31 cellular contexts compared by ENCODE assay signal in the genomic region with DNA sequence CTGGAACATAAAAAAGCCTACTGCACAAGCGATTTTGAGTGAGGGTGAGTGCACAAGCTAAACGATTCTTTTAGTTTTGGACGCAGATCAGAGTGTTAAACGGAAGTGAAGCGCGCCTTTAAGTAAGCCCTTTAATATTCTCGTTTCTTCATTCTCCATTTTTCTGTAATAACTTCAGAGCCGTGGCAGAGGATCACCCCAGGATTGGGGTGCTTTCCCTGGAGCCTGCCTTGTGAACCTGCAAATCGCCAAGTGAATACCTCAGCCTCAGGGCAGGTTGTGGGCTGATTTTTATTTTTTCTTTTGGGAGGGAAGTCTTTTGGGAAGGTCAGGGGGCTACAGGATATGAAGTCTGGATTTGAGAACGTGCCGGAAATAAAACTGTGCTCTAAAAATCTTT. TPM values are rescaled to one million over a fixed set of nuclear protein-coding genes. Genes with fewer than 3 reads are reported as not detected.
"Had no signal": no experiment of that assay in that cellular context is flagged by ENCODE, and none has a peak within 500 bp of the region (broad histone marks: within the 10 kb centered on the region; RNA-seq: fewer than 3 reads in every experiment).

No MANE protein-coding gene starts in this region.

- ATAC-seq: activated naive CD8-positive, alpha-beta T cell treated with anti-CD3 and anti-CD28 coated beads, Interleukin-2, amount 50 U/mL, for 24 hours; esophagus mucosa; left cardiac atrium; naive thymus-derived CD8-positive, alpha-beta T cell; right lobe of liver; upper lobe of right lung had no signal

- FAIRE-seq: keratinocyte, TTC549 had no signal

- H3K4me3 ChIP-seq: neural progenitor cell, right lobe of liver, stomach, tibial artery, upper lobe of right lung had no signal

- H3K9me3 ChIP-seq: right lobe of liver, tibial artery, upper lobe of right lung had no signal

- H3K27me3 Mint-ChIP-seq: memory B cell had no signal

- H3K9ac ChIP-seq: neural progenitor cell had no signal

- H2AFZ ChIP-seq: neural progenitor cell had no signal

- H3K36me3 ChIP-seq: neural progenitor cell, right lobe of liver, stomach, tibial artery, upper lobe of right lung, WERI-Rb-1 had no signal

- H3K4me3 Mint-ChIP-seq: activated CD4-positive, alpha-beta memory T cell treated with anti-CD3 and anti-CD28 coated beads for 36 hours; activated naive CD8-positive, alpha-beta T cell treated with anti-CD3 and anti-CD28 coated beads, Interleukin-2, amount 50 U/mL, for 24 hours; activated T-cell treated with anti-CD3 and anti-CD28 coated beads, Interleukin-2, amount 50 U/mL, for 24 hours; endodermal cell; T-helper 1 cell treated with Interleukin-12 subunit alpha and Interleukin-12 subunit beta and Interleukin-4 antibody, amounts not matched to agents 30 μg/mL and 1 μg/mL, for 36 hours had no signal

- H3K27ac Mint-ChIP-seq: activated CD4-positive, alpha-beta memory T cell treated with anti-CD3 and anti-CD28 coated beads for 36 hours; activated CD4-positive, alpha-beta T cell treated with anti-CD3 and anti-CD28 coated beads, Interleukin-2, amount 10 ng/mL, durations not matched to agents 24 days and 14 days; activated naive CD4-positive, alpha-beta T cell treated with anti-CD3 and anti-CD28 coated beads, Interleukin-2, amount 50 U/mL, for 24 hours; activated naive CD8-positive, alpha-beta T cell treated with anti-CD3 and anti-CD28 coated beads, Interleukin-2, amount 50 U/mL, for 24 hours; activated T-cell treated with anti-CD3 and anti-CD28 coated beads, Interleukin-2, amount 50 U/mL, for 24 hours; endodermal cell; neural progenitor cell; T-helper 1 cell treated with Interleukin-12 subunit alpha and Interleukin-12 subunit beta and Interleukin-4 antibody, amounts not matched to agents 30 μg/mL and 1 μg/mL, for 36 hours had no signal

- DNase-seq: activated CD4-positive, alpha-beta memory T cell treated with anti-CD3 and anti-CD28 coated beads for 36 hours; activated CD4-positive, alpha-beta T cell treated with anti-CD3 and anti-CD28 coated beads, Interleukin-2, amount 10 ng/mL, durations not matched to agents 24 days and 14 days; activated CD4-positive, CD25-positive, alpha-beta regulatory T cell treated with anti-CD3 and anti-CD28 coated beads, Interleukin-2, amount 50 U/mL, for 72 hours; activated CD8-positive, alpha-beta memory T cell treated with anti-CD3 and anti-CD28 coated beads, Interleukin-2, amount 50 U/mL, for 48 hours; activated naive CD8-positive, alpha-beta T cell treated with anti-CD3 and anti-CD28 coated beads, Interleukin-2, amount 50 U/mL, for 24 hours; activated T-cell treated with anti-CD3 and anti-CD28 coated beads, Interleukin-2, amount 50 U/mL, for 24 hours; amygdala; caudate nucleus; endodermal cell; head of caudate nucleus; hippocampal formation; left cardiac atrium; midbrain; occipital lobe; posterior cingulate gyrus; right lobe of liver; stimulated activated CD4-positive, alpha-beta T cell treated with anti-CD3 and anti-CD28 coated beads, Interleukin-4, amount 100 ng/mL, for 1 hour; stomach; T-helper 9 cell; tibial artery; upper lobe of right lung; WERI-Rb-1 had no signal

- H3K36me3 Mint-ChIP-seq: memory B cell, neural progenitor cell had no signal

- H3K9me3 Mint-ChIP-seq: activated CD4-positive, alpha-beta memory T cell treated with anti-CD3 and anti-CD28 coated beads for 36 hours; activated naive CD4-positive, alpha-beta T cell treated with anti-CD3 and anti-CD28 coated beads, Interleukin-2, amount 50 U/mL, for 24 hours; activated naive CD8-positive, alpha-beta T cell treated with anti-CD3 and anti-CD28 coated beads, Interleukin-2, amount 50 U/mL, for 24 hours; activated T-cell treated with anti-CD3 and anti-CD28 coated beads, Interleukin-2, amount 50 U/mL, for 24 hours; endodermal cell; memory B cell; T-helper 1 cell treated with Interleukin-12 subunit alpha and Interleukin-12 subunit beta and Interleukin-4 antibody, amounts not matched to agents 30 μg/mL and 1 μg/mL, for 36 hours had no signal

- H3K27ac ChIP-seq: neural progenitor cell, right lobe of liver, stomach, tibial artery, upper lobe of right lung had no signal

RNA-seq across cellular contexts. Expression of gene PAX5, which starts 5.0 kb away (rescaled TPM):
- total RNA-seq: occipital lobe, skeletal muscle tissue had no signal
- polyA plus RNA-seq: keratinocyte had no signal
